In the genomic region with DNA sequence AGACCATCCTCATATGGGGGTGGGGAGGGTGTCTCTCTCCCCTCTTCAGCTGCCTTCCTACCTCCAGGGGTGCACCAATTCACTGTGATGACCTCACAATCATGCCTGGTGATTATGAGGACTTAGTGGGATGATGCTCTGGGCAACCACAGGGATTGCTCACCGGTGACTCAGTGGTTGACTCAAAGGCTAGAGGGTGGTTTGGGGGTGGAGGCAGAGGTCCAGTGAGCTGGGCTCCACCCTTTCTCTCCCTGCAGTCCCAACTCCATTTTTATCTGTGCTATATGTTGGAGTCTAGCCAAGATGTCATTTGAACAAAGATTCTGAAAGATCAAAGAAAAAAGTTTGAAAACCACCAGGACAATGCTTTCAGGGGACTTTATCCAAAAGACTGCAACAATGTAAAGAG, we compare ENCODE assay signal across 10 cellular contexts.
A peak's percentile ranks its signal among the peaks of the same experiment; 100 is the strongest.
DNase-seq lines count a peak whose midpoint lies in the region; ATAC-seq, FAIRE-seq and TF ChIP-seq lines count a peak whose summit lies in the region.
"Had no signal": no experiment of that assay in that cellular context is flagged by ENCODE, and none has a peak within 500 bp of the region (broad histone marks: within the 10 kb centered on the region; RNA-seq: fewer than 3 reads in every experiment).

No MANE protein-coding gene starts in this region.

- no peaks in the 10 kb centered on the region for H4K20me1 ChIP-seq in HCT116 (ENCODE audit: insufficient read depth)
- H4K20me1 ChIP-seq in HepG2 (ENCODE audit: insufficient read depth, low read length): no peaks in the 10 kb centered on the region

- H3K36me3 Mint-ChIP-seq in naive thymus-derived CD4-positive, alpha-beta T cell: no peaks in the 10 kb centered on the region

- peaks cover 0 to 9% (median 8%) of the 10 kb centered on the region in 5 donors for H3K27me3 Mint-ChIP-seq in naive thymus-derived CD4-positive, alpha-beta T cell

- TF ChIP-seq CTCF in HCT116 (IDR thresholded peaks at IDR 0.05 in 2 of 3, conservative IDR thresholded peaks at IDR 0.05 in 1 of 3; ENCODE audit: borderline replicate concordance in 1 of 3, insufficient read depth in 1 of 3, low read depth in 2 of 3, low read length in 2 of 3) (0 out of 6 replicates have a peak, but pooled peaks of 1 of the 3 experiments have one; percentile 9), adrenal gland (IDR thresholded peaks at IDR 0.05) (no peak), HepG2 (CRISPR knock-in tag; IDR thresholded peaks at IDR 0.05) (no peak)

- H2AFZ ChIP-seq in ACC112 (ENCODE audit: low read length, unreplicated experiment) (no peak overlapping the region), HCT116 (ENCODE audit: low read depth, low read length, poor library complexity, severe bottlenecking) (no peak overlapping the region), HepG2 (ENCODE audit: low read length) (no peak overlapping the region)

- H3K27me3 ChIP-seq in ACC112 (ENCODE audit: insufficient read depth, low read length) (no peaks in the 10 kb centered on the region), HCT116 (ENCODE audit: insufficient read depth, low read length) (peaks cover 31% of the 10 kb centered on the region; the same call in 1 of the 2 replicates), adrenal gland (no peaks in the 10 kb centered on the region), HepG2 (ENCODE audit: control insufficient read depth in 1 of 2, insufficient read depth in 2 of 2, low read length in 2 of 2) (0 out of 5 replicates have a peak, but pooled peaks cover 0 to 4% of the 10 kb centered on the region in 2 experiments)
- H3K27me3 ChIP-seq in naive thymus-derived CD4-positive, alpha-beta T cell (ENCODE audit: control insufficient read depth in 2 of 2, insufficient read depth in 2 of 2, low read length in 2 of 2): peaks cover 0 to 3% of the 10 kb centered on the region in 2 donors

- no peak for TF ChIP-seq POLR2A in HCT116 (IDR thresholded peaks at IDR 0.05; ENCODE audit: borderline replicate concordance, extremely low read depth, insufficient read depth, insufficient read length)
- TF ChIP-seq POLR2A in adrenal gland (IDR thresholded peaks at IDR 0.05): no peak
- TF ChIP-seq POLR2A in HepG2 (IDR thresholded peaks at IDR 0.05; ENCODE audit: insufficient read depth in 1 of 2, low read depth in 2 of 2, low read length in 2 of 2): no peak

- no peak for FAIRE-seq in HepG2 (lab: Jason Lieb, UNC)

- H3K4me2 ChIP-seq in HCT116 (ENCODE audit: low read length) (peak overlapping the region; percentile 51), HepG2 (ENCODE audit: low read depth, low read length) (no peak overlapping the region)

- POLR2A ChIA-PET in HCT116 (lab: Charles Lee) (no interaction called here), HepG2 (lab: Yijun Ruan, JAX) (no interaction called here)
- POLR2A ChIA-PET in naive thymus-derived CD4-positive, alpha-beta T cell (lab: Charles Lee): no interaction called here

- BruUV-seq in HCT116 (replicated peaks; lab: Mats Ljungman, UMichigan) (no TSS peak), HepG2 (replicated peaks; lab: Mats Ljungman, UMichigan) (no TSS peak)

- peak; percentile 92 for DNase-seq in HCT116 (ENCODE audit: low read depth, low spot score)
- DNase-seq in adrenal gland: peak; percentile 80 to 88 (median 86)
- no peak for DNase-seq in HepG2 (ENCODE audit: low spot score)
- DNase-seq in hippocampal formation (lab: John Stamatoyannopoulos, UW): no peak
- DNase-seq in naive thymus-derived CD4-positive, alpha-beta T cell: no peak
- DNase-seq: NCI-H1092 treated with DMSO at 0.1 percent for 48 hours had no signal

- no peak overlapping the region for H3K4me3 Mint-ChIP-seq in naive thymus-derived CD4-positive, alpha-beta T cell
- H3K4me3 Mint-ChIP-seq: dendritic cell treated with granulocyte-macrophage colony-stimulating factor and Interleukin-4, amounts not matched to agents 40 ng/mL and 50 ng/mL, for 4 days had no signal

- in situ Hi-C loops in HepG2 (cut with HindIII; ENCODE audit: extremely low pct_ligation_motif_present, low pct_unique_long_range_greater_than_20kb): no loop called here

- H3K9me3 ChIP-seq in HCT116 (ENCODE audit: control insufficient read depth in 1 of 2, insufficient read depth in 1 of 2, low read depth in 1 of 2, low read length in 2 of 2) (no peaks in the 10 kb centered on the region), adrenal gland (replicated peaks in 1 of 3) (no peaks in the 10 kb centered on the region), HepG2 (ENCODE audit: low read length) (no peaks in the 10 kb centered on the region)
- no peaks in the 10 kb centered on the region for H3K9me3 ChIP-seq in naive thymus-derived CD4-positive, alpha-beta T cell (ENCODE audit: control insufficient read depth in 2 of 3, low read length in 3 of 3)

- H3K9me3 Mint-ChIP-seq in naive thymus-derived CD4-positive, alpha-beta T cell: peaks cover 0 to 4% (median 0%) of the 10 kb centered on the region in 11 donors
- H3K9me3 Mint-ChIP-seq: dendritic cell treated with granulocyte-macrophage colony-stimulating factor and Interleukin-4, amounts not matched to agents 40 ng/mL and 50 ng/mL, for 4 days had no signal

- ATAC-seq in HCT116 (peak; percentile 100), HepG2 (no peak), GM19324 (IDR thresholded peaks at IDR 0.05; ENCODE audit: low FRiP score, unreplicated experiment) (no peak), HG02623 (IDR thresholded peaks at IDR 0.05; ENCODE audit: unreplicated experiment) (no peak)
- ATAC-seq in naive thymus-derived CD4-positive, alpha-beta T cell: no peak

- no peaks in the 10 kb centered on the region for H3K9me2 ChIP-seq in HCT116 (ENCODE audit: insufficient read depth)

- H3K4me3 ChIP-seq in ACC112 (ENCODE audit: low read depth, low read length) (peak overlapping the region; percentile 51), HCT116 (replicated peaks in 1 of 2; ENCODE audit: low read depth in 1 of 2, low read length in 2 of 2) (no peak overlapping the region), adrenal gland (no peak overlapping the region), HepG2 (replicated peaks in 1 of 3; ENCODE audit: insufficient read depth in 1 of 3, low read depth in 2 of 3, low read length in 3 of 3) (no peak overlapping the region)
- no peak overlapping the region for H3K4me3 ChIP-seq in naive thymus-derived CD4-positive, alpha-beta T cell (ENCODE audit: low read length)

- no peaks in the 10 kb centered on the region for H3K4me1 Mint-ChIP-seq in naive thymus-derived CD4-positive, alpha-beta T cell

- intact Hi-C loops in HCT116 (cut with micrococcal nuclease): loop anchor here (5.0 kb wide), 1 partner anchor 157 kb away; no protein-coding TSS in a partner anchor
- intact Hi-C loops in adrenal gland (cut with DNase I): no loop called here
- intact Hi-C loops in HepG2 (cut with micrococcal nuclease; ENCODE audit: unreplicated experiment): no loop called here
- intact Hi-C loops in naive thymus-derived CD4-positive, alpha-beta T cell (cut with micrococcal nuclease): no loop called here

- RAD21 ChIA-PET in HCT116 (lab: Charles Lee; ENCODE audit: low non-redundant PET in 1 of 2, low total read pairs in 2 of 2, uncharacterized antibody in 2 of 2, unreplicated experiment in 2 of 2): no interaction called here

- H3K4me1 ChIP-seq in ACC112 (ENCODE audit: control insufficient read depth, insufficient read depth, low read length, unreplicated experiment) (peaks cover 47% of the 10 kb centered on the region), HCT116 (ENCODE audit: control insufficient read depth in 1 of 2, insufficient read depth in 2 of 2, low read length in 2 of 2) (peaks cover 13 to 19% of the 10 kb centered on the region in 2 experiments), adrenal gland (replicated peaks in 1 of 2) (peaks cover 0 to 13% of the 10 kb centered on the region in 2 donors), HepG2 (ENCODE audit: insufficient read depth, low read length) (no peaks in the 10 kb centered on the region)
- H3K4me1 ChIP-seq in naive thymus-derived CD4-positive, alpha-beta T cell (ENCODE audit: control insufficient read depth in 2 of 2, insufficient read depth in 2 of 2, low read length in 2 of 2): no peaks in the 10 kb centered on the region

- no peak for TF ChIP-seq EP300 in HepG2 (IDR thresholded peaks at IDR 0.05; ENCODE audit: low read depth in 2 of 2, low read length in 2 of 2)
- TF ChIP-seq EP300 in HepG2 (CRISPR knock-in tag; IDR thresholded peaks at IDR 0.05; ENCODE audit: borderline replicate concordance): no peak

- peak overlapping the region; percentile 96 for H3K27ac ChIP-seq in ACC112 (ENCODE audit: low read depth, low read length)
- H3K27ac ChIP-seq in HCT116 (ENCODE audit: low read depth, low read length): no peak overlapping the region
- peak overlapping the region in 3 of 5 donors; percentile 20 to 46 (median 28) for H3K27ac ChIP-seq in adrenal gland
- H3K27ac ChIP-seq in HepG2 (ENCODE audit: extremely low read length, insufficient read depth, low read length): no peak overlapping the region
- no peak overlapping the region for H3K27ac ChIP-seq in naive thymus-derived CD4-positive, alpha-beta T cell (ENCODE audit: low read depth, low read length)

- WGBS in adrenal gland, 4 donors: 23 to 45% (median 36%) methylated on average over 1 of the region's 1 CpG
- 18% methylated on average over 1 of the region's 1 CpG for WGBS in HepG2 (ENCODE audit: low lambda C conversion rate)

- H3K36me3 ChIP-seq in ACC112 (ENCODE audit: insufficient read depth, low read length): no peaks in the 10 kb centered on the region
- no peaks in the 10 kb centered on the region for H3K36me3 ChIP-seq in HCT116 (ENCODE audit: control insufficient read depth in 1 of 2, insufficient read depth in 2 of 2, low read length in 2 of 2)
- no peaks in the 10 kb centered on the region for H3K36me3 ChIP-seq in adrenal gland (replicated peaks in 1 of 2)
- H3K36me3 ChIP-seq in HepG2 (replicated peaks in 1 of 2; ENCODE audit: control insufficient read depth in 1 of 2, insufficient read depth in 2 of 2, low read length in 2 of 2): no peaks in the 10 kb centered on the region
- H3K36me3 ChIP-seq in naive thymus-derived CD4-positive, alpha-beta T cell (ENCODE audit: control insufficient read depth in 2 of 3, insufficient read depth in 3 of 3, low read length in 3 of 3): no peaks in the 10 kb centered on the region

- no peak for TF ChIP-seq RAD21 in HCT116 (IDR thresholded peaks at IDR 0.05; ENCODE audit: low read depth)
- no peak for TF ChIP-seq RAD21 in HepG2 (CRISPR knock-in tag; IDR thresholded peaks at IDR 0.05)

- H3K79me2 ChIP-seq in ACC112 (ENCODE audit: control insufficient read depth, insufficient read depth, low read length, unreplicated experiment) (no peaks in the 10 kb centered on the region), HCT116 (ENCODE audit: insufficient read depth, low read length) (no peaks in the 10 kb centered on the region), HepG2 (ENCODE audit: insufficient read depth, low read length) (no peaks in the 10 kb centered on the region)

- H3K27ac Mint-ChIP-seq in naive thymus-derived CD4-positive, alpha-beta T cell: no peak overlapping the region
- H3K27ac Mint-ChIP-seq: dendritic cell treated with granulocyte-macrophage colony-stimulating factor and Interleukin-4, amounts not matched to agents 40 ng/mL and 50 ng/mL, for 4 days had no signal

- H3K9ac ChIP-seq in HCT116 (ENCODE audit: low read length) (no peak overlapping the region), HepG2 (ENCODE audit: insufficient read depth, low read depth, low read length) (no peak overlapping the region)

- CTCF ChIA-PET in HCT116 (lab: Charles Lee) (interaction anchor here (0.8 kb wide), 1 partner anchor 177 kb away, joined by 3 read pairs; no protein-coding TSS in a partner anchor), HepG2 (lab: Yijun Ruan, JAX; ENCODE audit: low intra/inter-chr PET ratio, low total read pairs) (no interaction called here)
- CTCF ChIA-PET in naive thymus-derived CD4-positive, alpha-beta T cell (lab: Charles Lee): no interaction called here

Comparison
In these comparisons a context has a peak if more than half of its experiments do, and no peak if none do; other contexts are left out.
1. H3K27ac ChIP-seq: peak in ACC112 (single experiment) and adrenal gland (3 of 5); none in HCT116 (single experiment), HepG2 (single experiment) and naive thymus-derived CD4-positive, alpha-beta T cell (single experiment).
2. DNase-seq: peak in HCT116 (single experiment) and adrenal gland (7 of 7); none in HepG2 (single experiment), hippocampal formation (0 of 2) and naive thymus-derived CD4-positive, alpha-beta T cell (0 of 9).